ENCODE assay signal across 29 cellular contexts in genomic region chr2:212921711-212922110, GRCh38.
"Had no signal": no experiment of that assay in that cellular context is flagged by ENCODE, and none has a peak within 500 bp of the region (broad histone marks: within the 10 kb centered on the region; RNA-seq: fewer than 3 reads in every experiment).

No MANE protein-coding gene starts in this region.

- H3K9me3 ChIP-seq: ascending aorta, esophagus muscularis mucosa had no signal

- H3K27me3 ChIP-seq: ascending aorta, esophagus muscularis mucosa, gastroesophageal sphincter had no signal

- H3K36me3 ChIP-seq: ascending aorta, esophagus muscularis mucosa, gastroesophageal sphincter, WERI-Rb-1 had no signal

- H3K4me3 ChIP-seq: ascending aorta, coronary artery, dorsolateral prefrontal cortex, esophagus muscularis mucosa, gastroesophageal sphincter had no signal

- DNase-seq: activated B cell treated with CpG ODN at 0.5 μM for 24 hours; activated CD4-positive, alpha-beta memory T cell treated with anti-CD3 and anti-CD28 coated beads, Interleukin-2, amount 10 ng/mL, durations not matched to agents 7 days and 5 days; activated CD4-positive, alpha-beta T cell treated with anti-CD3 and anti-CD28 coated beads for 1 hour; activated CD4-positive, alpha-beta T cell treated with anti-CD3 and anti-CD28 coated beads for 4 hours; activated CD4-positive, alpha-beta T cell treated with anti-CD3 and anti-CD28 coated beads, Interleukin-2, amount 10 ng/mL, durations not matched to agents 7 days and 5 days; activated CD4-positive, alpha-beta T cell treated with anti-CD3 and anti-CD28 coated beads, Interleukin-2, amount 50 U/mL, for 4 hours; activated CD8-positive, alpha-beta memory T cell treated with anti-CD3 and anti-CD28 coated beads, Interleukin-2, amount 50 U/mL, for 48 hours; activated gamma-delta T cell; activated naive CD4-positive, alpha-beta T cell; activated naive CD4-positive, alpha-beta T cell treated with anti-CD3 and anti-CD28 coated beads, Interleukin-2, amount 10 ng/mL, durations not matched to agents 7 days and 5 days; activated naive CD8-positive, alpha-beta T cell treated with anti-CD3 and anti-CD28 coated beads, Interleukin-2, amount 10 ng/mL, durations not matched to agents 7 days and 5 days; activated T-cell treated with anti-CD3 and anti-CD28 coated beads for 4 hours; activated T-cell treated with anti-CD3 and anti-CD28 coated beads, Interleukin-2, amount 50 U/mL, for 24 hours; activated T-cell treated with anti-CD3 and anti-CD28 coated beads, Interleukin-2, amount 50 U/mL, for 72 hours; dorsolateral prefrontal cortex; effector memory CD4-positive, alpha-beta T cell; endodermal cell; erythroblast; foreskin melanocyte; T-helper 1 cell; T-helper 17 cell; T1000; WERI-Rb-1 had no signal

- FAIRE-seq: bronchial epithelial cell had no signal

- H3K4me1 ChIP-seq: ascending aorta, esophagus muscularis mucosa, gastroesophageal sphincter had no signal

- H3K27ac ChIP-seq: ascending aorta, coronary artery, dorsolateral prefrontal cortex, esophagus muscularis mucosa, gastroesophageal sphincter, WERI-Rb-1 had no signal

- ATAC-seq: activated naive CD4-positive, alpha-beta T cell treated with anti-CD3 and anti-CD28 coated beads, Interleukin-2, amount 50 U/mL, for 72 hours; activated T-cell treated with anti-CD3 and anti-CD28 coated beads, Interleukin-2, amount 50 U/mL, for 72 hours; gastroesophageal sphincter; T-helper 17 cell had no signal
